ENCODE assay signal across 8 cellular contexts in the genomic region with DNA sequence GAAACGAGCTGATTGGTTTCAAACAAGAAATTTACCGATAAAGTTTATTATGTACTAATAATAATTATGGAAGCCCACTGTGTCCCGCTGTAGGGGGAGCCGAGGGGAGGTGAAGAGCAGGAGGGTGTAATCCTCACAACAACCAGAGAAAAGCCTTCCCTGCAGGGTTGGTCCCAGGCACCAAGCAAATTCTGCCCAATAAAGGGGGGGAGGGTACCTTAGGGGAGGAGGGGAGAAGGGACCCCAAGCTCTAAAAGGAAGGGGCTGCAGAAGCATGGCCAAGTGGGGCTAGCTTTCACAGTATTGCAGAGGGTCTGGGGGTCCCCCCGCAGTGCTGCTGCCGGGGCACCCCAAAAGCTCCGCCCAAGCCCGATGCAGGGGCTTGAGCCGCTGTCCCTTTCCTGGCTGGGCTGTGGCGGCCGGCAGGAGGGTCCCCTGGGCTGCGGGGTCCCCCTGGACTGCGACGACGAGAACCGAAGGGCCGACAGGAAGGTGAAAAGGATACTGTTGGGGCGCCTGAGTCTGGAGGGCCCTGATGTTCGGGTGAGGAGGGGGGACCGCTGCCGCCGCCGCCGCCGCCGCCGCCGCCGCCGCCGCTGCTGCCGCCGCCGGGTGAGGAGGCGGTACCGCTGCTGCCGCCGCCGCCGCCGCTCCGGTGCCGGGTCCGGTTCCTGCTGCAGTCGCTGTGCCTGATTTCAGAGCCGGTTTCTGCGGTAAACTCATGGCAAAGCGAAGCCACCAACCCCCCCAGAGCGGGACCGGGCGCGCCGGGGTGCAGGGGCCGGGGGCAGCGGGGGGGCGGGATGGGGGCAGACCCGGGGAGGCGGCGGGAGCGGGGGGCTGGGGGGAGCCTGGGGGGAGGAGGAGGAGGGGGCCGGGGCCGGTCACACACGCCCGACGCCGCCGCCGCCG. TPM values are rescaled to one million over a fixed set of nuclear protein-coding genes. Genes with fewer than 3 reads are reported as not detected.
DNase-seq lines count a peak whose midpoint lies in the region; ATAC-seq and TF ChIP-seq lines count a peak whose summit lies in the region.

No MANE protein-coding gene starts in this region.

- peak overlapping the region; percentile 68; the same call in 1 of the 2 replicates for H2AFZ ChIP-seq in KMS-11 (ENCODE audit: low read depth)

- H3K4me1 ChIP-seq in BLaER1, result peaks cover 35% of the 10 kb centered on the region
- H3K4me1 ChIP-seq in KMS-11 (ENCODE audit: low read depth, poor library complexity, severe bottlenecking), result peaks cover 16% of the 10 kb centered on the region
- H3K4me1 ChIP-seq in lung (ENCODE audit: control insufficient read depth in 2 of 2, insufficient read depth in 2 of 2, low read length in 2 of 2), result peaks cover 2 to 19% of the 10 kb centered on the region in 2 donors

- H3K27me3 ChIP-seq in BLaER1, result no peaks in the 10 kb centered on the region
- H3K27me3 ChIP-seq in KMS-11 (ENCODE audit: insufficient read depth, low read depth), result no peaks in the 10 kb centered on the region
- no peaks in the 10 kb centered on the region for H3K27me3 ChIP-seq in lung (ENCODE audit: control insufficient read depth, insufficient read depth)

- H4K20me1 ChIP-seq in BLaER1 (peaks cover 51% of the 10 kb centered on the region), KMS-11 (ENCODE audit: insufficient read depth) (no peaks in the 10 kb centered on the region)

- 0% methylated on average over 38 to 64 of the region's 69 CpGs for WGBS in lung, 2 donors

- H3K79me2 ChIP-seq in KMS-11 (ENCODE audit: insufficient read depth, low read depth), result peaks cover 29% of the 10 kb centered on the region; the same call in 1 of the 2 replicates

- H3K36me3 ChIP-seq in BLaER1 (peaks cover 17% of the 10 kb centered on the region), KMS-11 (ENCODE audit: insufficient read depth) (no peaks in the 10 kb centered on the region), lung (ENCODE audit: control insufficient read depth in 2 of 2, insufficient read depth in 2 of 2, low read length in 2 of 2) (no peaks in the 10 kb centered on the region)

- H3K9ac ChIP-seq in BLaER1 (peak overlapping the region; percentile 94), KMS-11 (peak overlapping the region; percentile 80)

- H3K9me3 ChIP-seq in BLaER1 (no peaks in the 10 kb centered on the region), lung (ENCODE audit: control insufficient read depth in 2 of 2, insufficient read depth in 1 of 2, low read length in 1 of 2) (no peaks in the 10 kb centered on the region)

- peak; percentile 60 for DNase-seq in activated CD4-positive, CD25-positive, alpha-beta regulatory T cell treated with anti-CD3 and anti-CD28 coated beads, Interleukin-2, amount 50 U/mL, for 72 hours
- peak; percentile 41 for DNase-seq in lung (ENCODE audit: low spot score)
- DNase-seq in stimulated activated CD8-positive, alpha-beta memory T cell treated with anti-CD3 and anti-CD28 coated beads, Interleukin-2, amount 100 ng/mL, for 48 hours (ENCODE audit: low read depth in 2 of 2), result peak; percentile 7 to 12
- no peak for DNase-seq in cerebellar nuclear complex (lab: John Stamatoyannopoulos, UW)

- TF ChIP-seq CTCF in KMS-11 (conservative IDR thresholded peaks at IDR 0.05; ENCODE audit: low read depth, low read length) (no peak), lung (IDR thresholded peaks at IDR 0.05; ENCODE audit: control extremely low read depth, extremely low read depth) (no peak)

- peak overlapping the region; percentile 94 for H3K4me3 ChIP-seq in BLaER1
- peak overlapping the region; percentile 72 for H3K4me3 ChIP-seq in KMS-11 (IDR thresholded peaks at IDR 0.05; ENCODE audit: insufficient read depth, low read depth, low read length)
- peak overlapping the region; percentile 59 for H3K4me3 ChIP-seq in lung

- H3K27ac ChIP-seq in BLaER1, result peak overlapping the region; percentile 93
- peak overlapping the region; percentile 14; the same call in 1 of the 2 replicates for H3K27ac ChIP-seq in KMS-11
- peak overlapping the region; percentile 81 for H3K27ac ChIP-seq in cingulate gyrus (ENCODE audit: low read depth, low read length)
- H3K27ac ChIP-seq in lung (ENCODE audit: low read depth in 1 of 2, low read length in 1 of 2), result peak overlapping the region; percentile 91 to 93

- ATAC-seq in GM19467 (IDR thresholded peaks at IDR 0.05; ENCODE audit: unreplicated experiment) (peak; percentile 4), lung (ENCODE audit: insufficient read depth, low FRiP score) (no peak)

- peak overlapping the region; percentile 93 for H3K4me2 ChIP-seq in BLaER1
- H3K4me2 ChIP-seq in KMS-11, result peak overlapping the region; percentile 78

RNA-seq across cellular contexts. Expression of a gene that starts 0.8 kb away (rescaled TPM):
- 10 to 100 TPM; 46.5 to 59.8 TPM for total RNA-seq in lung
- 10 to 100 TPM; 16.5 to 20.2 TPM for polyA plus RNA-seq in lung

Comparison
In these comparisons a context has a peak if more than half of its experiments do, and no peak if none do; other contexts are left out.
1. H3K27ac ChIP-seq: peak in every context shown above with its lines; median percentile 93 in BLaER1; 92 in lung; 81 in cingulate gyrus; 14 in KMS-11.
2. DNase-seq: peak in activated CD4-positive, CD25-positive, alpha-beta regulatory T cell treated with anti-CD3 and anti-CD28 coated beads, Interleukin-2, amount 50 U/mL, for 72 hours (single experiment), lung (single experiment) and stimulated activated CD8-positive, alpha-beta memory T cell treated with anti-CD3 and anti-CD28 coated beads, Interleukin-2, amount 100 ng/mL, for 48 hours (2 of 2); none in cerebellar nuclear complex (0 of 2).
3. Peak in every context shown above with its lines, with median percentiles within 50 percentile points of each other: H3K4me3 ChIP-seq.